Comparison of ENCODE assay signal across 9 cellular contexts in the genomic region with DNA sequence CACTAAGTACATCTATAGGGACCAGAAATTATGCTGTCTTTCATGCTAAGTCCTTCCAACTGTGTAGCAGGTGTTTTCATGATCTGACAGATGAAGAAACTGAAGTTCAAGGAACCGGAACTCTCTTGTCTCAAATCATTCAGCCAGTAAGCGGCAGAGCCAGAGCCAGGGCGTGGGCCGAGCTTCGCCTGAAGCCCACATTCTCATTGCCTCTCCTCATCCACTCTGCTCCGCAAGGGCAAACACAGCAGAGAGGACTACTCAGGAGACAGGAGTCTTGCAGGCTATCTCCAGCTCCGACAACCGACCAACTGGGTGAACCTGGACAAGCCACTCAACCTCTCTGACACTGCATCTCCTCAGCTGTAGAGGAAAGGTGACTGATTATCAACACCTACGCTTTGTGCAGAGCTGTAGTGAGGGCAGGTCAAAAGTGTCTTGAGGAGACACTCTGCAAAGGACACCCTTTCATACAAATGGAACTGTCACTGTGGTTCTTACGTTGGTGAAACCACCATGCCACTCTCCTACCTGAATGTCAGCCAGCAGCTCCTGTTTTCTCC.
A peak's percentile ranks its signal among the peaks of the same experiment; 100 is the strongest.
DNase-seq lines count a peak whose midpoint lies in the region; ATAC-seq and TF ChIP-seq lines count a peak whose summit lies in the region.
"Had no signal": no experiment of that assay in that cellular context is flagged by ENCODE, and none has a peak within 500 bp of the region (broad histone marks: within the 10 kb centered on the region; RNA-seq: fewer than 3 reads in every experiment).

No MANE protein-coding gene starts in this region.

- no peaks in the 10 kb centered on the region for H3K9me3 Mint-ChIP-seq in activated naive CD4-positive, alpha-beta T cell treated with anti-CD3 and anti-CD28 coated beads, Interleukin-2, amount 10 ng/mL, durations not matched to agents 7 days and 5 days
- H3K9me3 Mint-ChIP-seq in nephron progenitor cell: no peaks in the 10 kb centered on the region

- peaks cover 60% of the 10 kb centered on the region for H3K4me1 Mint-ChIP-seq in activated naive CD4-positive, alpha-beta T cell treated with anti-CD3 and anti-CD28 coated beads, Interleukin-2, amount 10 ng/mL, durations not matched to agents 7 days and 5 days
- H3K4me1 Mint-ChIP-seq in nephron progenitor cell: peaks cover 25% of the 10 kb centered on the region

- no peak for TF ChIP-seq CTCF in nephron progenitor cell (IDR thresholded peaks at IDR 0.05)

- ATAC-seq in right cardiac atrium (peak; percentile 29 to 32), left ventricle myocardium superior (no peak), HG02943 (IDR thresholded peaks at IDR 0.05; ENCODE audit: low read depth, unreplicated experiment) (peak; percentile 49), aorta (ENCODE audit: low FRiP score) (peak; percentile 65)

- DNase-seq in right cardiac atrium (no peak), left ventricle myocardium superior (no peak), aorta (no peak), nephron progenitor cell (no peak), NCI-H1417 treated with DMSO at 0.1 percent for 48 hours (lab: John Stamatoyannopoulos, UW) (no peak), mucosa of gallbladder (ENCODE audit: low spot score) (no peak)
- peak; percentile 47 for DNase-seq in activated naive CD4-positive, alpha-beta T cell treated with anti-CD3 and anti-CD28 coated beads, Interleukin-2, amount 10 ng/mL, durations not matched to agents 7 days and 5 days

- intact Hi-C loops in right cardiac atrium (cut with DNase I): loop anchor here in 3 of 4 donors (2.0 to 5.0 kb wide), 2 partner anchors 212 kb away; no protein-coding TSS in a partner anchor
- intact Hi-C loops in left ventricle myocardium superior (cut with micrococcal nuclease): loop anchor here (2.0 kb wide), 1 partner anchor 212 kb away; no protein-coding TSS in a partner anchor
- intact Hi-C loops in aorta (cut with DNase I): loop anchor here (2.0 to 5.0 kb wide), 2 partner anchors 212 kb away; no protein-coding TSS in a partner anchor

- H3K27ac Mint-ChIP-seq in activated naive CD4-positive, alpha-beta T cell treated with anti-CD3 and anti-CD28 coated beads, Interleukin-2, amount 10 ng/mL, durations not matched to agents 7 days and 5 days: peak overlapping the region; percentile 89
- H3K27ac Mint-ChIP-seq in nephron progenitor cell: no peak overlapping the region

- peaks cover 4 to 7% of the 10 kb centered on the region in 2 donors for H3K36me3 ChIP-seq in aorta (ENCODE audit: control insufficient read depth in 1 of 2, insufficient read depth in 2 of 2, low read length in 1 of 2)

- no peak overlapping the region for H3K27ac ChIP-seq in right cardiac atrium (ENCODE audit: low read length)
- H3K27ac ChIP-seq in aorta (ENCODE audit: low read depth in 1 of 2, low read length in 2 of 2): no peak overlapping the region
- H3K27ac ChIP-seq: C4-2B had no signal

- peaks cover 46% of the 10 kb centered on the region for H3K36me3 Mint-ChIP-seq in activated naive CD4-positive, alpha-beta T cell treated with anti-CD3 and anti-CD28 coated beads, Interleukin-2, amount 10 ng/mL, durations not matched to agents 7 days and 5 days
- peaks cover 12% of the 10 kb centered on the region for H3K36me3 Mint-ChIP-seq in nephron progenitor cell (ENCODE audit: low read depth)

- H3K9me3 ChIP-seq in right cardiac atrium (ENCODE audit: control insufficient read depth, low read length): no peaks in the 10 kb centered on the region
- no peaks in the 10 kb centered on the region for H3K9me3 ChIP-seq in aorta (ENCODE audit: control insufficient read depth, low read length)

- H3K4me1 ChIP-seq in right cardiac atrium (ENCODE audit: control insufficient read depth, insufficient read depth, low read length): peaks cover 4% of the 10 kb centered on the region
- no peaks in the 10 kb centered on the region for H3K4me1 ChIP-seq in aorta (ENCODE audit: control insufficient read depth in 1 of 2, insufficient read depth in 2 of 2, low read length in 2 of 2)

- H3K27me3 ChIP-seq in right cardiac atrium (ENCODE audit: control insufficient read depth, insufficient read depth) (no peaks in the 10 kb centered on the region), aorta (ENCODE audit: control insufficient read depth in 1 of 2, insufficient read depth in 2 of 2, low read length in 1 of 2) (no peaks in the 10 kb centered on the region)

- peak overlapping the region; percentile 47 for H3K4me3 Mint-ChIP-seq in activated naive CD4-positive, alpha-beta T cell treated with anti-CD3 and anti-CD28 coated beads, Interleukin-2, amount 10 ng/mL, durations not matched to agents 7 days and 5 days
- no peak overlapping the region for H3K4me3 Mint-ChIP-seq in nephron progenitor cell

- CTCF ChIA-PET in activated naive CD4-positive, alpha-beta T cell treated with anti-CD3 and anti-CD28 coated beads, Interleukin-2, amount 10 ng/mL, durations not matched to agents 7 days and 5 days (lab: Charles Lee): interaction anchor here (0.5 to 3.2 kb wide), 19 partner anchors 10 to 218 kb away, joined by 3 to 24 read pairs (median 4); no protein-coding TSS in a partner anchor

- H3K27me3 Mint-ChIP-seq in activated naive CD4-positive, alpha-beta T cell treated with anti-CD3 and anti-CD28 coated beads, Interleukin-2, amount 10 ng/mL, durations not matched to agents 7 days and 5 days: no peaks in the 10 kb centered on the region
- H3K27me3 Mint-ChIP-seq in nephron progenitor cell (ENCODE audit: low read depth, poor library complexity): peaks cover 4% of the 10 kb centered on the region

- H3K4me3 ChIP-seq in right cardiac atrium (ENCODE audit: low read length): no peak overlapping the region
- no peak overlapping the region for H3K4me3 ChIP-seq in aorta (ENCODE audit: low read length in 2 of 2)

- WGBS in right cardiac atrium: 76% methylated on average over 10 of the region's 10 CpGs
- WGBS in aorta, 2 donors: 92 to 95% methylated on average over 10 of the region's 10 CpGs
